ENCODE assay signal across 33 cellular contexts in the genomic region with DNA sequence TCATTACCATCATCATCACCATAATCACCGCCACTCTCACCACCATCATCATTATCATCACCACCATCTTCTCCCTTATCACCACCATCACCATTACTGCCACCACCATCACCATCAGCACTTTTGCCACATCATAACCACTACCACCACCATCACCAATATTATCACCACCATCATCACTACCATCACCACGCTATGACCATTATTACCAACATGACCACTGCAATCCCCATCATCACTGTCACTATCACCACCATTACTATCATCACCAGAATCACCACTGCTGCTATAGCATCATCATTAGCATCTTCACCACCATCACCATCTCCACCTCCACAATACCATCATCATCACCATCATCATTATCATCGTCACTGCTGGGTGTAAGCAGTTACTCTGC. TPM values are rescaled to one million over a fixed set of nuclear protein-coding genes. Genes with fewer than 3 reads are reported as not detected.
"Had no signal": no experiment of that assay in that cellular context is flagged by ENCODE, and none has a peak within 500 bp of the region (broad histone marks: within the 10 kb centered on the region; RNA-seq: fewer than 3 reads in every experiment).

No MANE protein-coding gene starts in this region.

- H3K36me3 ChIP-seq: esophagus squamous epithelium, gastrocnemius medialis, heart right ventricle, left lung, lower lobe of right lung had no signal

- H3K27ac ChIP-seq: coronary artery, dorsolateral prefrontal cortex, esophagus squamous epithelium, gastrocnemius medialis, heart right ventricle, left lung, lower lobe of right lung had no signal

- H3K4me3 ChIP-seq: coronary artery, dorsolateral prefrontal cortex, esophagus squamous epithelium, gastrocnemius medialis, heart right ventricle, left lung, lower lobe of right lung, mucosa of descending colon had no signal

- DNase-seq: dermis blood vessel endothelial cell; dorsolateral prefrontal cortex; effector CD4-positive, alpha-beta T cell; effector memory CD4-positive, alpha-beta T cell; esophagus squamous epithelium; foreskin fibroblast; foreskin melanocyte; gastrocnemius medialis; glutamatergic neuron; head of caudate nucleus; heart right ventricle; hippocampal formation; left cardiac atrium; left lung; left ventricle myocardium superior; lower lobe of right lung; mesenchymal stem cell; mucosa of descending colon; naive B cell had no signal

- H3K27me3 ChIP-seq: gastrocnemius medialis, heart right ventricle, left lung had no signal

- ATAC-seq: gastrocnemius medialis, heart right ventricle, left cardiac atrium, left lung, left ventricle myocardium superior, lower lobe of right lung, mucosa of descending colon had no signal

- FAIRE-seq: colon, endothelial cell of umbilical vein, islet of Langerhans, keratinocyte had no signal

- H3K9me3 ChIP-seq: esophagus squamous epithelium, gastrocnemius medialis, heart right ventricle, left lung, lower lobe of right lung, mucosa of descending colon had no signal

- H3K4me1 ChIP-seq: esophagus squamous epithelium, gastrocnemius medialis, left lung, lower lobe of right lung had no signal

RNA-seq across cellular contexts. Expression of a gene that starts 25.6 kb away (rescaled TPM):
- total RNA-seq: dermis blood vessel endothelial cell, epithelial cell of proximal tubule, esophagus squamous epithelium, gastrocnemius medialis, heart right ventricle, kidney epithelial cell, left cardiac atrium, left lung, left ventricle myocardium superior, lower lobe of right lung, lung microvascular endothelial cell, mesenteric fat pad, mesothelial cell of epicardium, mucosa of descending colon, myocyte had no signal
- polyA plus RNA-seq: esophagus, heart right ventricle, keratinocyte had no signal

RNA-seq across cellular contexts. Expression of a gene that starts 36.3 kb away (rescaled TPM):
- total RNA-seq: dermis blood vessel endothelial cell, dorsolateral prefrontal cortex, endothelial cell of umbilical vein, epithelial cell of proximal tubule, esophagus squamous epithelium, gastrocnemius medialis, glomerular endothelial cell, heart right ventricle, kidney epithelial cell, left cardiac atrium, left lung, left ventricle myocardium superior, lower leg skin, lower lobe of right lung, lung microvascular endothelial cell, mesenteric fat pad, mesothelial cell of epicardium, mucosa of descending colon, myocyte had no signal
- polyA plus RNA-seq: endothelial cell of umbilical vein, esophagus, heart right ventricle, keratinocyte had no signal
